ENCODE assay signal across 1 cellular context in the genomic region with DNA sequence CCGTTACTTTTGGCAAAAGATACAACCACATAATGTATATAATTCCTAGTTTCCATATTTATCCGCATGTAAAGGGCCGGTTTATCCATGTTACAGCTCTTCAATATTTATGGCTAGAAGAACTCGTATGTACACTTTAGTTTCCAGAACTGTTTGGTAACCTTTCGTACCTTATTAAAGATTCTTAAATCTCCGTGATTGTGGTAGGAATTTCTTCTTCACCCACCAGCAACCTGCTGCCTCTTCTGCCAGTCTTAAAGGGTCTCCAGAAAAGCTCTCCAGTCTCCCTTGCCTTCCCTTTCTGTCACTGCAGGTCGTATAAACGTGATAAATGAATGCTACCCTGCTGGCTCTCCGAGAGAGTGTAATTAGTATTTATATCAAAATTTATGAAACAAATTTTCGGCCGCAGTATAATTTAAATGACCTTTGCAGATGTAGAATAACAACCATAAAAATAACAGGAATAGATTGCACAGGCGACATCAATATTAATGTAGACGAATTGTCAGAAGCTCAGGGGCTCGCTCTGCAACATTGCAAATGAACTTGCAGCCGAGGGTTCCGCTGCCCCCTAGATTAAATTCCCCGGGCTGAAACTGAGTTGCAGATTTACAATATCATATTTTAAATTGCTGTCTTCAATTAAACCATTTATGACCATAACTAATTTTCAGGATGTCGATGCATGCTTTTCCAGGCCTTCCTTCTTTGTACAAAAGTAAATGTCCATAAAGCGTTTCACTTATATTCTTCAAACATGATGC.
TF ChIP-seq lines count a peak whose summit lies in the region.

No MANE protein-coding gene starts in this region.

TF ChIP-seq in HEK293T, 16 proteins besides CTCF, POLR2A, EP300 and RAD21 (continued from another document):
- TF ChIP-seq, protein P1, sequence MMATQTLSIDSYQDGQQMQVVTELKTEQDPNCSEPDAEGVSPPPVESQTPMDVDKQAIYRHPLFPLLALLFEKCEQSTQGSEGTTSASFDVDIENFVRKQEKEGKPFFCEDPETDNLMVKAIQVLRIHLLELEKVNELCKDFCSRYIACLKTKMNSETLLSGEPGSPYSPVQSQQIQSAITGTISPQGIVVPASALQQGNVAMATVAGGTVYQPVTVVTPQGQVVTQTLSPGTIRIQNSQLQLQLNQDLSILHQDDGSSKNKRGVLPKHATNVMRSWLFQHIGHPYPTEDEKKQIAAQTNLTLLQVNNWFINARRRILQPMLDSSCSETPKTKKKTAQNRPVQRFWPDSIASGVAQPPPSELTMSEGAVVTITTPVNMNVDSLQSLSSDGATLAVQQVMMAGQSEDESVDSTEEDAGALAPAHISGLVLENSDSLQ (IDR thresholded peaks at IDR 0.05), result peak; percentile 68; the same call in 1 of the 2 replicates
- TF ChIP-seq ARNT (IDR thresholded peaks at IDR 0.05) (no peak), FOXA1 (IDR thresholded peaks at IDR 0.05) (no peak), SP1 (IDR thresholded peaks at IDR 0.05) (no peak)
